ENCODE assay signal across 10 cellular contexts in genomic region chr13:48400090-48400694, GRCh38. TPM values are rescaled to one million over a fixed set of nuclear protein-coding genes. Genes with fewer than 3 reads are reported as not detected.
A peak's percentile ranks its signal among the peaks of the same experiment; 100 is the strongest.
DNase-seq lines count a peak whose midpoint lies in the region; ATAC-seq and TF ChIP-seq lines count a peak whose summit lies in the region.
"Had no signal": no experiment of that assay in that cellular context is flagged by ENCODE, and none has a peak within 500 bp of the region (broad histone marks: within the 10 kb centered on the region; RNA-seq: fewer than 3 reads in every experiment).

No MANE protein-coding gene starts in this region.

- no peak overlapping the region for H3K4me3 ChIP-seq in choroid plexus epithelial cell (ENCODE audit: low read depth, low read length)

- peaks cover 26% of the 10 kb centered on the region for H3K36me3 Mint-ChIP-seq in HFFc6 (ENCODE audit: low read depth)
- H3K36me3 Mint-ChIP-seq in naive thymus-derived CD8-positive, alpha-beta T cell: peaks cover 0 to 9% (median 7%) of the 10 kb centered on the region in 3 donors

- H3K9me3 Mint-ChIP-seq in HFFc6: peaks cover 14% of the 10 kb centered on the region
- peaks cover 0 to 11% (median 0%) of the 10 kb centered on the region in 9 donors for H3K9me3 Mint-ChIP-seq in naive thymus-derived CD8-positive, alpha-beta T cell

- DNase-seq in HFFc6: peak; percentile 46
- DNase-seq in choroid plexus epithelial cell (ENCODE audit: low read depth): peak; percentile 21
- DNase-seq in naive thymus-derived CD8-positive, alpha-beta T cell: no peak
- no peak for DNase-seq in SHP77 treated with DMSO at 0.1 percent for 48 hours (lab: John Stamatoyannopoulos, UW)
- no peak for DNase-seq in kidney glomerular epithelial cell (lab: John Stamatoyannopoulos, UW)
- no peak for DNase-seq in NCI-H524 (lab: John Stamatoyannopoulos, UW)
- no peak for DNase-seq in NCI-H345 treated with DMSO at 0.1 percent for 48 hours (lab: John Stamatoyannopoulos, UW; ENCODE audit: unreplicated experiment)
- DNase-seq: anterior cingulate cortex, NCI-H1048 had no signal

- H3K4me3 Mint-ChIP-seq in HFFc6: peak overlapping the region; percentile 65
- H3K4me3 Mint-ChIP-seq in naive thymus-derived CD8-positive, alpha-beta T cell: no peak overlapping the region

- H3K27ac Mint-ChIP-seq in HFFc6: peak overlapping the region; percentile 85
- H3K27ac Mint-ChIP-seq in naive thymus-derived CD8-positive, alpha-beta T cell: peak overlapping the region in 7 of 10 donors; percentile 1 to 77 (median 27)

- POLR2A ChIA-PET in naive thymus-derived CD8-positive, alpha-beta T cell (lab: Charles Lee): no interaction called here

- no peaks in the 10 kb centered on the region; the same call in 1 of the 2 replicates for H3K27me3 Mint-ChIP-seq in HFFc6 (ENCODE audit: insufficient read depth)
- no peaks in the 10 kb centered on the region for H3K27me3 Mint-ChIP-seq in naive thymus-derived CD8-positive, alpha-beta T cell

- H3K27ac ChIP-seq in 22Rv1: peak overlapping the region; percentile 63

- H3K4me1 Mint-ChIP-seq in HFFc6 (ENCODE audit: low read depth): peaks cover 82% of the 10 kb centered on the region
- peaks cover 11 to 47% (median 35%) of the 10 kb centered on the region in 4 donors for H3K4me1 Mint-ChIP-seq in naive thymus-derived CD8-positive, alpha-beta T cell

- TF ChIP-seq CTCF in 22Rv1 (IDR thresholded peaks at IDR 0.05): no peak
- no peak for TF ChIP-seq CTCF in HFFc6 (IDR thresholded peaks at IDR 0.05)
- TF ChIP-seq CTCF in choroid plexus epithelial cell (conservative IDR thresholded peaks at IDR 0.05; ENCODE audit: low read depth, low read length): no peak

- ATAC-seq in naive thymus-derived CD8-positive, alpha-beta T cell: no peak

RNA-seq across cellular contexts. Expression of gene LPAR6, which starts 12.7 kb away (rescaled TPM):
- 1 to 10 TPM; 4.8 to 6.7 (median 5.7) TPM for total RNA-seq in HFFc6 (2021; fragmentation: NEBNext Ultra II Directional; extraction: Animal tissue kit (Norgen Biotek cat#: 25700))
- total RNA-seq in naive thymus-derived CD8-positive, alpha-beta T cell: 10 to 100 TPM; 14.0 to 14.7 TPM
- 10 to 100 TPM in 1 of 3 donors, 1 to 10 TPM in 2; 7.3 to 10.4 (median 9.0) TPM for polyA plus RNA-seq in naive thymus-derived CD8-positive, alpha-beta T cell

Comparison
In these comparisons a context has a peak if more than half of its experiments do, and no peak if none do; other contexts are left out.
1. DNase-seq: peak in HFFc6 (single experiment) and choroid plexus epithelial cell (single experiment); none in naive thymus-derived CD8-positive, alpha-beta T cell (0 of 10), SHP77 treated with DMSO at 0.1 percent for 48 hours (single experiment), kidney glomerular epithelial cell (single experiment), NCI-H524 (0 of 2) and NCI-H345 treated with DMSO at 0.1 percent for 48 hours (single experiment).